Comparison of ENCODE assay signal across 10 cellular contexts in the genomic region with DNA sequence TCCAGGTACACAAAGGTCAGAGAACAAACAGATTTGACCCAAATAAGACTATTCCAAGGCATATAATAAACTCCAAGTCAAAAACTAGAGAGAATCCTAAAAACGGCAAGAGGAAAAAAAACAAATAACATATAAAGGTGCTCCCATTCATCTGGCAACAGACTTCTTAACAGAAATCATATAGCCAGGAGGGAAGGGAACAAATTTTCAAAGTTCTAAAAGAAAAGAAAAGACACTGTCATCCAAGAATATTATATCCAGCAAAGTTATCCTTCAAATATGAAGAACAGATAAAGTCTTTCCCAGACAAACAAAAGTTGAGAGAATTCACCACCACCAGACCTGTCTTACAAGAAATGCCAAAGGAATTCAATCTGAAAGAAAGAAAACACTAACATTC. TPM values are rescaled to one million over a fixed set of nuclear protein-coding genes. Genes with fewer than 3 reads are reported as not detected.
"Had no signal": no experiment of that assay in that cellular context is flagged by ENCODE, and none has a peak within 500 bp of the region (broad histone marks: within the 10 kb centered on the region; RNA-seq: fewer than 3 reads in every experiment).

No MANE protein-coding gene starts in this region.

- H2AFZ ChIP-seq: GM23338 had no signal

- ATAC-seq: GM23338, K562 had no signal

- FAIRE-seq: H1, H54, HTR-8/SVneo, K562 had no signal

- DNase-seq: H9, HCEC 1CT, HFFc6, IMR-90, KG1 had no signal

- H3K4me2 ChIP-seq: GM23338 had no signal

- H3K4me3 ChIP-seq: GM23338, K562 had no signal

- H3K9me3 Mint-ChIP-seq: GM23338 had no signal

- H3K4me3 Mint-ChIP-seq: GM23338, H9, HFFc6 had no signal

- H3K27ac Mint-ChIP-seq: GM23338, H9, HFFc6 had no signal

RNA-seq across cellular contexts. Expression of gene EFCAB6, which starts 11.1 kb away (rescaled TPM):
- total RNA-seq: K562 had no signal
